In genomic region chrX:119647552-119648420, GRCh38 we compare ENCODE assay signal across 9 cellular contexts. TPM values are rescaled to one million over a fixed set of nuclear protein-coding genes. Genes with fewer than 3 reads are reported as not detected.
DNase-seq lines count a peak whose midpoint lies in the region; ATAC-seq and TF ChIP-seq lines count a peak whose summit lies in the region.
"Had no signal": no experiment of that assay in that cellular context is flagged by ENCODE, and none has a peak within 500 bp of the region (broad histone marks: within the 10 kb centered on the region; RNA-seq: fewer than 3 reads in every experiment).

No MANE protein-coding gene starts in this region.

- peaks cover 15% of the 10 kb centered on the region for H3K36me3 Mint-ChIP-seq in activated T-cell treated with anti-CD3 and anti-CD28 coated beads, Interleukin-2, amount 50 U/mL, for 4 hours (ENCODE audit: insufficient read depth)
- peaks cover 4% of the 10 kb centered on the region for H3K36me3 Mint-ChIP-seq in progenitor cell of endocrine pancreas (ENCODE audit: insufficient read depth)

- no peaks in the 10 kb centered on the region for H3K27me3 Mint-ChIP-seq in activated T-cell treated with anti-CD3 and anti-CD28 coated beads, Interleukin-2, amount 50 U/mL, for 4 hours (ENCODE audit: low read depth)
- no peaks in the 10 kb centered on the region for H3K27me3 Mint-ChIP-seq in progenitor cell of endocrine pancreas
- H3K27me3 Mint-ChIP-seq: dendritic cell treated with granulocyte-macrophage colony-stimulating factor and Interleukin-4, amounts not matched to agents 40 ng/mL and 50 ng/mL, for 4 days had no signal

- H3K9me3 ChIP-seq in heart left ventricle = no peaks in the 10 kb centered on the region

- TF ChIP-seq POLR2A in heart left ventricle (IDR thresholded peaks at IDR 0.05) = no peak

- no peaks in the 10 kb centered on the region for H3K27me3 ChIP-seq in heart left ventricle

- H3K27ac ChIP-seq in heart left ventricle = no peak overlapping the region

- intact Hi-C loops in heart left ventricle (cut with DNase I) = loop anchor here in 1 of 10 donors (10.0 kb wide), 1 partner anchor 77 kb away; no protein-coding TSS in a partner anchor

- 85 to 92% (median 89%) methylated on average over 17 of the region's 17 CpGs for WGBS in heart left ventricle, 4 donors

- no peaks in the 10 kb centered on the region for H3K9me3 Mint-ChIP-seq in activated T-cell treated with anti-CD3 and anti-CD28 coated beads, Interleukin-2, amount 50 U/mL, for 4 hours
- H3K9me3 Mint-ChIP-seq in progenitor cell of endocrine pancreas (ENCODE audit: low read depth) = peaks cover 3% of the 10 kb centered on the region
- H3K9me3 Mint-ChIP-seq: dendritic cell treated with granulocyte-macrophage colony-stimulating factor and Interleukin-4, amounts not matched to agents 40 ng/mL and 50 ng/mL, for 4 days had no signal

- no peak overlapping the region for H3K27ac Mint-ChIP-seq in progenitor cell of endocrine pancreas
- H3K27ac Mint-ChIP-seq: dendritic cell treated with granulocyte-macrophage colony-stimulating factor and Interleukin-4, amounts not matched to agents 40 ng/mL and 50 ng/mL, for 4 days had no signal

- H3K4me3 Mint-ChIP-seq in activated T-cell treated with anti-CD3 and anti-CD28 coated beads, Interleukin-2, amount 50 U/mL, for 4 hours = peak overlapping the region; percentile 50
- no peak overlapping the region for H3K4me3 Mint-ChIP-seq in progenitor cell of endocrine pancreas (ENCODE audit: low read depth)
- H3K4me3 Mint-ChIP-seq: dendritic cell treated with granulocyte-macrophage colony-stimulating factor and Interleukin-4, amounts not matched to agents 40 ng/mL and 50 ng/mL, for 4 days had no signal

- TF ChIP-seq CTCF in progenitor cell of endocrine pancreas (IDR thresholded peaks at IDR 0.05; ENCODE audit: unreplicated experiment) = no peak
- no peak for TF ChIP-seq CTCF in heart left ventricle (IDR thresholded peaks at IDR 0.05)

- peak; percentile 92 for ATAC-seq in GM19397 (IDR thresholded peaks at IDR 0.05; ENCODE audit: unreplicated experiment)
- peak; percentile 95 for ATAC-seq in HG03280 (IDR thresholded peaks at IDR 0.05; ENCODE audit: unreplicated experiment)
- peak; percentile 97 to 98 for ATAC-seq in activated T-cell treated with anti-CD3 and anti-CD28 coated beads, Interleukin-2, amount 50 U/mL, for 4 hours
- no peak for ATAC-seq in heart left ventricle

- peaks cover 21% of the 10 kb centered on the region for H3K4me1 Mint-ChIP-seq in activated T-cell treated with anti-CD3 and anti-CD28 coated beads, Interleukin-2, amount 50 U/mL, for 4 hours (ENCODE audit: low read depth)
- H3K4me1 Mint-ChIP-seq in progenitor cell of endocrine pancreas (ENCODE audit: low read depth) = no peaks in the 10 kb centered on the region

- peak; percentile 37 for DNase-seq in activated T-cell treated with anti-CD3 and anti-CD28 coated beads, Interleukin-2, amount 50 U/mL, for 4 hours
- peak; percentile 12 to 23 for DNase-seq in stimulated activated CD8-positive, alpha-beta memory T cell treated with anti-CD3 and anti-CD28 coated beads, Interleukin-15, amount 100 ng/mL, for 4 hours (ENCODE audit: low read depth in 2 of 2)
- DNase-seq in progenitor cell of endocrine pancreas (ENCODE audit: low spot score, unreplicated experiment) (no peak), heart left ventricle (no peak), COLO829 (ENCODE audit: low spot score) (no peak), NCI-H1436 (lab: John Stamatoyannopoulos, UW) (no peak)

- H3K4me1 ChIP-seq in heart left ventricle = no peaks in the 10 kb centered on the region

- H3K36me3 ChIP-seq in heart left ventricle = peaks cover 0 to 42% (median 0%) of the 10 kb centered on the region in 9 donors

- no peak overlapping the region for H3K4me3 ChIP-seq in heart left ventricle

RNA-seq across cellular contexts. Expression of gene NKRF, which starts 41.6 kb away (rescaled TPM):
- 10 to 100 TPM; 27.4 to 30.0 (median 28.9) TPM for total RNA-seq in activated T-cell treated with anti-CD3 and anti-CD28 coated beads, Interleukin-2, amount 50 U/mL, for 4 hours
- total RNA-seq in progenitor cell of endocrine pancreas (11.7 and 12.5 TPM in 2 replicates), heart left ventricle (1 to 10 TPM; 3.9 to 6.0 (median 4.8) TPM)
- polyA plus RNA-seq in heart left ventricle = 1 to 10 TPM; 3.1 to 4.3 TPM

RNA-seq across cellular contexts. Expression of gene SEPTIN6, which starts 45.2 kb away (rescaled TPM):
- total RNA-seq in activated T-cell treated with anti-CD3 and anti-CD28 coated beads, Interleukin-2, amount 50 U/mL, for 4 hours = 100 to 1,000 TPM; 100 to 131 (median 104) TPM
- total RNA-seq in progenitor cell of endocrine pancreas = 37.1 and 40.2 TPM in 2 replicates
- 10 to 100 TPM in 5 of 9 donors, 1 to 10 TPM in 4; 7.6 to 36.4 (median 10.0) TPM for total RNA-seq in heart left ventricle
- 1 to 10 TPM; 3.3 to 7.2 TPM for polyA plus RNA-seq in heart left ventricle

Comparison
In these comparisons a context has a peak if more than half of its experiments do, and no peak if none do; other contexts are left out.
1. ATAC-seq: peak in GM19397 (single experiment), HG03280 (single experiment) and activated T-cell treated with anti-CD3 and anti-CD28 coated beads, Interleukin-2, amount 50 U/mL, for 4 hours (2 of 2); none in heart left ventricle (0 of 4).
2. DNase-seq: peak in activated T-cell treated with anti-CD3 and anti-CD28 coated beads, Interleukin-2, amount 50 U/mL, for 4 hours (single experiment) and stimulated activated CD8-positive, alpha-beta memory T cell treated with anti-CD3 and anti-CD28 coated beads, Interleukin-15, amount 100 ng/mL, for 4 hours (2 of 2); none in progenitor cell of endocrine pancreas (single experiment), heart left ventricle (0 of 5), COLO829 (single experiment) and NCI-H1436 (single experiment).